In genomic region chr19:41478875-41479756, GRCh38 we compare ENCODE assay signal across 24 cellular contexts. TPM values are rescaled to one million over a fixed set of nuclear protein-coding genes. Genes with fewer than 3 reads are reported as not detected.
DNase-seq lines count a peak whose midpoint lies in the region; ATAC-seq, FAIRE-seq and TF ChIP-seq lines count a peak whose summit lies in the region.
"Had no signal": no experiment of that assay in that cellular context is flagged by ENCODE, and none has a peak within 500 bp of the region (broad histone marks: within the 10 kb centered on the region; RNA-seq: fewer than 3 reads in every experiment).

No MANE protein-coding gene starts in this region.

- H3K36me3 ChIP-seq in Caco-2 (ENCODE audit: control insufficient read depth, insufficient read depth, low read length) = no peaks in the 10 kb centered on the region
- H3K36me3 ChIP-seq: transverse colon had no signal

- no peak overlapping the region for H3K4me2 ChIP-seq in A549

- no peak for TF ChIP-seq POLR2A in A549 (IDR thresholded peaks at IDR 0.05; ENCODE audit: low read length)

- intact Hi-C loops in left ventricle myocardium superior (cut with micrococcal nuclease) (no loop called here), Caco-2 (cut with micrococcal nuclease; ENCODE audit: unreplicated experiment) (no loop called here)

- WGBS in A549 (ENCODE audit: missing lambda C conversion rate) = 47% methylated on average over 15 of the region's 15 CpGs

- TF ChIP-seq CTCF in A549 (IDR thresholded peaks at IDR 0.05) (no peak), Caco-2 (IDR thresholded peaks at IDR 0.05; ENCODE audit: insufficient read depth in 1 of 2, low read depth in 1 of 2, low read length in 1 of 2, severe bottlenecking in 1 of 2, unreplicated experiment in 1 of 2) (no peak), GM13976 (IDR thresholded peaks at IDR 0.05; ENCODE audit: borderline replicate concordance, control extremely low read depth, extremely low read depth, insufficient read depth, missing control alignments) (no peak)

- ATAC-seq in A549 (no peak), left ventricle myocardium superior (peak; percentile 75), HG03571 (IDR thresholded peaks at IDR 0.05; ENCODE audit: unreplicated experiment) (no peak)
- ATAC-seq: natural killer cell treated with Interleukin-12 subunit alpha and Interleukin-12 subunit beta and Interleukin-15 and Interleukin-18, amount 100 ng/mL, for 72 hours; stimulated activated memory B cell treated with anti-CD40 and anti-IgM and Interleukin-4, amounts not matched to agents 10 μg/mL and 1 μg/mL and 100 μg/mL, for 72 hours had no signal

- H3K4me3 ChIP-seq in A549 = no peak overlapping the region
- H3K4me3 ChIP-seq in Caco-2 (ENCODE audit: low read depth, low read length) = no peak overlapping the region
- H3K4me3 ChIP-seq: transverse colon had no signal

- TF ChIP-seq EP300 in A549 (IDR thresholded peaks at IDR 0.05) = no peak

- H3K4me1 Mint-ChIP-seq in Caco-2 (ENCODE audit: low read depth, unreplicated experiment) = no peaks in the 10 kb centered on the region
- H3K4me1 Mint-ChIP-seq: activated CD4-positive, alpha-beta T cell treated with anti-CD3 and anti-CD28 coated beads for 36 hours had no signal

- no peak for DNase-seq in A549 (ENCODE audit: low read depth in 1 of 2, low spot score in 1 of 2)
- DNase-seq in left ventricle myocardium superior = no peak
- peak; percentile 90 for DNase-seq in pulmonary artery endothelial cell (ENCODE audit: low read depth, low spot score)
- DNase-seq in cerebellar cortex (ENCODE audit: low spot score) = no peak
- DNase-seq in Caco-2 = no peak
- no peak for DNase-seq in GM13976 (ENCODE audit: low spot score)
- DNase-seq: activated effector memory CD4-positive, alpha-beta T cell treated with Interleukin-2 at 50 U/mL for 16 hours; CD4-positive, alpha-beta T cell; cerebellar nuclear complex; DMS79 treated with DMSO at 0.1 percent for 48 hours; foreskin melanocyte; NCI-H1436 treated with DMSO at 0.1 percent for 48 hours; SW 1271; transverse colon had no signal

- no peak overlapping the region for H3K27ac Mint-ChIP-seq in Caco-2 (ENCODE audit: unreplicated experiment)
- H3K27ac Mint-ChIP-seq: activated CD4-positive, alpha-beta T cell treated with anti-CD3 and anti-CD28 coated beads for 36 hours; CD4-positive, alpha-beta T cell; natural killer cell treated with Interleukin-12 subunit alpha and Interleukin-12 subunit beta and Interleukin-15 and Interleukin-18, amount 100 ng/mL, for 72 hours; stimulated activated memory B cell treated with anti-CD40 and anti-IgM and Interleukin-4, amounts not matched to agents 10 μg/mL and 1 μg/mL and 100 μg/mL, for 72 hours had no signal

- no peaks in the 10 kb centered on the region for H3K9me3 Mint-ChIP-seq in Caco-2 (ENCODE audit: unreplicated experiment)
- H3K9me3 Mint-ChIP-seq: CD4-positive, alpha-beta T cell; natural killer cell treated with Interleukin-12 subunit alpha and Interleukin-12 subunit beta and Interleukin-15 and Interleukin-18, amount 100 ng/mL, for 72 hours; stimulated activated memory B cell treated with anti-CD40 and anti-IgM and Interleukin-4, amounts not matched to agents 10 μg/mL and 1 μg/mL and 100 μg/mL, for 72 hours had no signal

- peaks cover 25% of the 10 kb centered on the region for H3K27me3 Mint-ChIP-seq in Caco-2 (ENCODE audit: insufficient read depth, unreplicated experiment)

- H3K27me3 ChIP-seq in Caco-2 (replicated peaks; ENCODE audit: control insufficient read depth, insufficient read depth, low read length) = no peaks in the 10 kb centered on the region

- in situ Hi-C loops in GM13976 (cut with MboI; ENCODE audit: low sequenced_read_pairs, unreplicated experiment) = no loop called here

- TF ChIP-seq RAD21 in A549 (conservative IDR thresholded peaks at IDR 0.05 in 1 of 2, IDR thresholded peaks at IDR 0.05 in 1 of 2) = no peak

- H3K9me3 ChIP-seq in A549 (peaks cover 33% of the 10 kb centered on the region), Caco-2 (no peaks in the 10 kb centered on the region)
- H3K9me3 ChIP-seq: transverse colon had no signal

- no peak overlapping the region for H3K4me3 Mint-ChIP-seq in Caco-2 (ENCODE audit: unreplicated experiment)
- H3K4me3 Mint-ChIP-seq: activated CD4-positive, alpha-beta T cell treated with anti-CD3 and anti-CD28 coated beads for 36 hours; CD4-positive, alpha-beta T cell; natural killer cell treated with Interleukin-12 subunit alpha and Interleukin-12 subunit beta and Interleukin-15 and Interleukin-18, amount 100 ng/mL, for 72 hours; stimulated activated memory B cell treated with anti-CD40 and anti-IgM and Interleukin-4, amounts not matched to agents 10 μg/mL and 1 μg/mL and 100 μg/mL, for 72 hours had no signal

- POLR2A ChIA-PET in A549 (lab: Yijun Ruan, JAX) (interaction anchor here (1.2 kb wide), 1 partner anchor 40 kb away, joined by 3 read pairs; no protein-coding TSS in a partner anchor), Caco-2 (lab: Charles Lee) (interaction anchor here (0.7 kb wide), 1 partner anchor 55 kb away, joined by 3 read pairs; no protein-coding TSS in a partner anchor)

- H3K36me3 Mint-ChIP-seq in Caco-2 (ENCODE audit: insufficient read depth, unreplicated experiment) = no peaks in the 10 kb centered on the region
- H3K36me3 Mint-ChIP-seq: natural killer cell treated with Interleukin-12 subunit alpha and Interleukin-12 subunit beta and Interleukin-15 and Interleukin-18, amount 100 ng/mL, for 72 hours; stimulated activated memory B cell treated with anti-CD40 and anti-IgM and Interleukin-4, amounts not matched to agents 10 μg/mL and 1 μg/mL and 100 μg/mL, for 72 hours had no signal

- H3K27ac ChIP-seq in A549 (no peak overlapping the region), cingulate gyrus (ENCODE audit: low read depth, low read length) (peak overlapping the region; percentile 13)

- CTCF ChIA-PET in A549 (lab: Yijun Ruan, JAX) = interaction anchor here (0.5 to 6.1 kb wide), 11 partner anchors 16 to 701 kb away, joined by 3 to 45 read pairs (median 4); partner anchors contain the start of gene RAB4B
- CTCF ChIA-PET in Caco-2 (lab: Charles Lee) = no interaction called here

- BruUV-seq in Caco-2 (replicated peaks; lab: Mats Ljungman, UMichigan) = no TSS peak

- peak; percentile 97 for FAIRE-seq in A549 (lab: Jason Lieb, UNC)

- H3K4me1 ChIP-seq in A549 (no peaks in the 10 kb centered on the region), Caco-2 (no peaks in the 10 kb centered on the region)
- H3K4me1 ChIP-seq: transverse colon had no signal

TF ChIP-seq in A549, 52 proteins besides CTCF, POLR2A, EP300 and RAD21:
- TF ChIP-seq RNF2 (IDR thresholded peaks at IDR 0.05; ENCODE audit: borderline replicate concordance, low read depth) (no peak), RFX5 (IDR thresholded peaks at IDR 0.05) (no peak), MAFK (IDR thresholded peaks at IDR 0.05; ENCODE audit: partially characterized antibody) (no peak), CEBPB (IDR thresholded peaks at IDR 0.05) (no peak), ZFP36 (IDR thresholded peaks at IDR 0.05; ENCODE audit: borderline replicate concordance, partially characterized antibody) (no peak), MAX (IDR thresholded peaks at IDR 0.05) (no peak), NFE2L2 (conservative IDR thresholded peaks at IDR 0.05; ENCODE audit: low read length) (no peak), KDM5A (IDR thresholded peaks at IDR 0.05) (no peak), RARB (CRISPR knock-in tag; IDR thresholded peaks at IDR 0.05) (no peak), NPAS2 (CRISPR knock-in tag; IDR thresholded peaks at IDR 0.05; ENCODE audit: borderline replicate concordance) (no peak), CBX8 (IDR thresholded peaks at IDR 0.05) (no peak)

RNA-seq across cellular contexts. Expression of gene ERICH4, which starts 36.2 kb away (rescaled TPM):
- polyA plus RNA-seq in A549 (2011; rRNA removed) (0.24 and 0.26 TPM in 2 replicates), A549 (2017; fragmentation: RNase III; extraction: RNeasy Plus Mini Kit Qiagen cat#74134 plus additional on column Dnase treatment) (0.10 TPM in 1 of 3 replicates, not detected in the others)
- polyA plus RNA-seq in A549 (2012; cell fraction: cytosol; rRNA removed) = not detected in 2 replicates
- not detected in 2 replicates for polyA plus RNA-seq in A549 (2012; cell fraction: nucleus; rRNA removed)
- polyA minus RNA-seq in A549 (2011; rRNA and poly(A)+ RNA removed) = not detected in 2 replicates
- total RNA-seq in left ventricle myocardium superior (not detected), pulmonary artery endothelial cell (not detected in 2 replicates), Caco-2 (2022) (not detected in 2 replicates)
- total RNA-seq: activated CD4-positive, alpha-beta T cell treated with anti-CD3 and anti-CD28 coated beads for 36 hours; CD4-positive, alpha-beta T cell; M059J; natural killer cell treated with Interleukin-12 subunit alpha and Interleukin-12 subunit beta and Interleukin-15 and Interleukin-18, amount 100 ng/mL, for 72 hours; posterior vena cava; RPMI7951; transverse colon had no signal
- polyA plus RNA-seq: adipose tissue, AG04450 had no signal

RNA-seq across cellular contexts. Expression of gene DMAC2, which starts 39.4 kb away (rescaled TPM):
- polyA plus RNA-seq in A549 (2011; rRNA removed) (128 and 132 TPM in 2 replicates), A549 (2017; fragmentation: RNase III; extraction: RNeasy Plus Mini Kit Qiagen cat#74134 plus additional on column Dnase treatment) (155 to 161 TPM (median 158 TPM) in 3 replicates)
- 209 and 231 TPM in 2 replicates for polyA plus RNA-seq in A549 (2012; cell fraction: cytosol; rRNA removed)
- 177 and 189 TPM in 2 replicates for polyA plus RNA-seq in A549 (2012; cell fraction: nucleus; rRNA removed)
- 111 and 120 TPM in 2 replicates for polyA minus RNA-seq in A549 (2011; rRNA and poly(A)+ RNA removed)
- total RNA-seq in left ventricle myocardium superior (111 TPM), pulmonary artery endothelial cell (54.1 and 56.2 TPM in 2 replicates), Caco-2 (2022) (75.9 and 85.0 TPM in 2 replicates)

RNA-seq across cellular contexts. Expression of gene B3GNT8, which starts 51.9 kb away (rescaled TPM):
- not detected in 2 replicates for polyA plus RNA-seq in A549 (2011; rRNA removed)
- polyA plus RNA-seq in A549 (2012; cell fraction: cytosol; rRNA removed) = 0.04 TPM in 1 of 2 replicates, not detected in the other
- polyA plus RNA-seq in A549 (2012; cell fraction: nucleus; rRNA removed) = 0.11 and 0.29 TPM in 2 replicates
- polyA plus RNA-seq in A549 (2017; fragmentation: RNase III; extraction: RNeasy Plus Mini Kit Qiagen cat#74134 plus additional on column Dnase treatment) = 0.11 to 0.20 TPM in 2 of 3 replicates, not detected in the other
- polyA minus RNA-seq in A549 (2011; rRNA and poly(A)+ RNA removed) = not detected in 2 replicates
- 12.4 TPM for total RNA-seq in left ventricle myocardium superior
- 2.1 and 2.7 TPM in 2 replicates for total RNA-seq in pulmonary artery endothelial cell
- total RNA-seq in Caco-2 (2022) = 3.1 and 3.7 TPM in 2 replicates
- total RNA-seq: M059J, RPMI7951 had no signal
